9 cellular contexts compared by ENCODE assay signal in genomic region chrX:129876734-129877395, GRCh38. TPM values are rescaled to one million over a fixed set of nuclear protein-coding genes. Genes with fewer than 3 reads are reported as not detected.
DNase-seq lines count a peak whose midpoint lies in the region; ATAC-seq, FAIRE-seq and TF ChIP-seq lines count a peak whose summit lies in the region.
"Had no signal": no experiment of that assay in that cellular context is flagged by ENCODE, and none has a peak within 500 bp of the region (broad histone marks: within the 10 kb centered on the region; RNA-seq: fewer than 3 reads in every experiment).

No MANE protein-coding gene starts in this region.

- peak; percentile 55 for DNase-seq in GM23248
- DNase-seq in NCI-H2107 treated with DMSO at 0.1 percent for 48 hours (lab: John Stamatoyannopoulos, UW; ENCODE audit: unreplicated experiment), result peak; percentile 80
- DNase-seq in bronchial epithelial cell (ENCODE audit: low read depth), result peak; percentile 58
- no peak for DNase-seq in neuronal stem cell (ENCODE audit: low spot score)
- no peak for DNase-seq in NCI-H146 treated with DMSO at 0.1 percent for 48 hours (lab: John Stamatoyannopoulos, UW; ENCODE audit: unreplicated experiment)
- DNase-seq in activated T-cell treated with anti-CD3 and anti-CD28 coated beads, Interleukin-2, amount 50 U/mL, for 1 hour, result no peak
- DNase-seq: activated naive CD4-positive, alpha-beta T cell treated with anti-CD3 and anti-CD28 coated beads, Interleukin-2, amount 50 U/mL, for 16 hours; T-helper 9 cell had no signal

- no peak overlapping the region for H3K27ac ChIP-seq in GM23248
- no peak overlapping the region for H3K27ac ChIP-seq in neuronal stem cell (replicated peaks; ENCODE audit: low read length)

- H3K4me1 ChIP-seq in GM23248 (ENCODE audit: insufficient read depth) (0 out of 2 replicates have a peak, but pooled peaks cover 3% of the 10 kb centered on the region), neuronal stem cell (ENCODE audit: control insufficient read depth in 2 of 2, insufficient read depth in 1 of 2, low read depth in 1 of 2, low read length in 2 of 2) (no peaks in the 10 kb centered on the region)

- H4K8ac ChIP-seq in neuronal stem cell (ENCODE audit: low read depth, low read length), result no peak overlapping the region

- no peaks in the 10 kb centered on the region for H4K20me1 ChIP-seq in GM23248 (ENCODE audit: insufficient read depth)

- no peaks in the 10 kb centered on the region for H3K79me1 ChIP-seq in neuronal stem cell (ENCODE audit: low read depth, low read length)

- H3K4me2 ChIP-seq in GM23248 (ENCODE audit: unreplicated experiment) (peak overlapping the region; percentile 7), neuronal stem cell (ENCODE audit: insufficient read depth, low read length, poor library complexity, severe bottlenecking) (no peak overlapping the region)

- in situ Hi-C loops in GM23248 (cut with MboI), result no loop called here

- no peaks in the 10 kb centered on the region for H3K36me3 ChIP-seq in GM23248 (ENCODE audit: low read depth)
- no peaks in the 10 kb centered on the region for H3K36me3 ChIP-seq in bronchial epithelial cell (ENCODE audit: control insufficient read depth, insufficient read depth, low read length)
- no peaks in the 10 kb centered on the region for H3K36me3 ChIP-seq in neuronal stem cell (replicated peaks in 1 of 2; ENCODE audit: control insufficient read depth in 2 of 2, insufficient read depth in 2 of 2, low read length in 2 of 2)

- H2AFZ ChIP-seq in GM23248 (no peak overlapping the region), neuronal stem cell (ENCODE audit: low read length) (peak overlapping the region; percentile 45)

- ATAC-seq in GM18498 (IDR thresholded peaks at IDR 0.05; ENCODE audit: unreplicated experiment), result no peak

- H3K9me3 ChIP-seq in GM23248 (ENCODE audit: low read depth), result no peaks in the 10 kb centered on the region
- no peaks in the 10 kb centered on the region for H3K9me3 ChIP-seq in neuronal stem cell (replicated peaks in 1 of 2; ENCODE audit: control insufficient read depth in 2 of 2, insufficient read depth in 1 of 2, low read depth in 1 of 2, low read length in 2 of 2)

- no peak overlapping the region for H2BK12ac ChIP-seq in neuronal stem cell (ENCODE audit: low read length)

- 50 to 60% methylated on average over 2 to 3 of the region's 5 CpGs for WGBS in GM23248 (ENCODE audit: low coverage in 1 of 2, low lambda C conversion rate in 2 of 2, missing lambda C conversion rate in 2 of 2), 2 experiments
- WGBS in neuronal stem cell (ENCODE audit: extremely low coverage in 2 of 2, insufficient read length in 2 of 2, insufficient replicate concordance in 1 of 2), 2 donors, result no CpG with 5 or more reads among the region's 5 CpGs

- H2BK15ac ChIP-seq in neuronal stem cell (ENCODE audit: low read length), result no peak overlapping the region

- H3K23ac ChIP-seq in neuronal stem cell (ENCODE audit: low read depth, low read length, poor library complexity), result no peak overlapping the region

- no peak overlapping the region for H3K9ac ChIP-seq in GM23248
- H3K9ac ChIP-seq in neuronal stem cell (ENCODE audit: low read depth, low read length, poor library complexity), result no peak overlapping the region

- no peak overlapping the region for H3K4me3 ChIP-seq in GM23248
- H3K4me3 ChIP-seq in bronchial epithelial cell (ENCODE audit: low read depth, low read length), result no peak overlapping the region
- no peak overlapping the region for H3K4me3 ChIP-seq in neuronal stem cell (ENCODE audit: low read length in 2 of 2)

- no peak for TF ChIP-seq CTCF in bronchial epithelial cell (IDR thresholded peaks at IDR 0.05; ENCODE audit: insufficient read depth, low read length, severe bottlenecking)

- H3K4ac ChIP-seq in neuronal stem cell (ENCODE audit: low read length), result no peak overlapping the region

- no peaks in the 10 kb centered on the region for H3F3A ChIP-seq in GM23248 (ENCODE audit: insufficient read depth)

- no peaks in the 10 kb centered on the region for H3K27me3 ChIP-seq in GM23248 (replicated peaks; ENCODE audit: insufficient read depth)
- no peaks in the 10 kb centered on the region for H3K27me3 ChIP-seq in bronchial epithelial cell (ENCODE audit: control insufficient read depth, insufficient read depth, low read length)
- no peaks in the 10 kb centered on the region for H3K27me3 ChIP-seq in neuronal stem cell (ENCODE audit: control insufficient read depth in 3 of 3, insufficient read depth in 3 of 3, low read depth in 1 of 3, low read length in 3 of 3)

- no peak overlapping the region for H4K91ac ChIP-seq in neuronal stem cell (ENCODE audit: low read depth, low read length, poor library complexity)

- no peaks in the 10 kb centered on the region for H3K79me2 ChIP-seq in GM23248 (ENCODE audit: insufficient read depth)

- H2BK5ac ChIP-seq in neuronal stem cell (ENCODE audit: low read length), result no peak overlapping the region

- H3K14ac ChIP-seq in neuronal stem cell (ENCODE audit: low read length), result no peak overlapping the region

- H2AK5ac ChIP-seq in neuronal stem cell (ENCODE audit: low read depth, low read length), result no peak overlapping the region

- no peak overlapping the region for H2BK120ac ChIP-seq in neuronal stem cell (ENCODE audit: low read depth, low read length)

- no peaks in the 10 kb centered on the region for H3K9me2 ChIP-seq in GM23248 (ENCODE audit: insufficient read depth)

- FAIRE-seq in bronchial epithelial cell (lab: Jason Lieb, UNC), result no peak

- no peak overlapping the region for H3K18ac ChIP-seq in neuronal stem cell (ENCODE audit: low read length)

RNA-seq across cellular contexts. Expression of gene UTP14A, which starts 29.1 kb away (rescaled TPM):
- 15.9 and 17.7 TPM in 2 replicates for total RNA-seq in GM23248 (2014; rRNA removed; shearing (Covaris generic))
- polyA plus RNA-seq in GM23248 (2016; fragmentation: Nextera tagmentation; extraction: Ambion mirVana), result 13.3 and 13.8 TPM in 2 replicates
- total RNA-seq in bronchial epithelial cell, result 14.0 and 14.7 TPM in 2 replicates
- polyA plus RNA-seq in neuronal stem cell (2013, experiment 1 of 2), result 6.5 TPM
- polyA plus RNA-seq in neuronal stem cell (2013, experiment 2 of 2), result 6.3 TPM

RNA-seq across cellular contexts. Expression of gene ZDHHC9, which starts 33.2 kb away (rescaled TPM):
- total RNA-seq in GM23248 (2014; rRNA removed; shearing (Covaris generic)), result 27.5 and 33.5 TPM in 2 replicates
- 53.3 and 54.4 TPM in 2 replicates for polyA plus RNA-seq in GM23248 (2016; fragmentation: Nextera tagmentation; extraction: Ambion mirVana)
- total RNA-seq in bronchial epithelial cell, result 15.4 and 17.1 TPM in 2 replicates
- 32.4 TPM for polyA plus RNA-seq in neuronal stem cell (2013, experiment 1 of 2)
- polyA plus RNA-seq in neuronal stem cell (2013, experiment 2 of 2), result 32.7 TPM

Comparison
In these comparisons a context has a peak if more than half of its experiments do, and no peak if none do; other contexts are left out.
1. DNase-seq: peak in GM23248 (single experiment), NCI-H2107 treated with DMSO at 0.1 percent for 48 hours (single experiment) and bronchial epithelial cell (single experiment); none in neuronal stem cell (single experiment), NCI-H146 treated with DMSO at 0.1 percent for 48 hours (single experiment) and activated T-cell treated with anti-CD3 and anti-CD28 coated beads, Interleukin-2, amount 50 U/mL, for 1 hour (single experiment).